ENCODE assay signal across 1 cellular context in genomic region chr17:47275245-47275984, GRCh38.
TF ChIP-seq lines count a peak whose summit lies in the region.

No MANE protein-coding gene starts in this region.

TF ChIP-seq in HEK293, 187 proteins besides CTCF, POLR2A, EP300 and RAD21 (continued from another document):
- TF ChIP-seq WT1 (tag by site-specific recombination; IDR thresholded peaks at IDR 0.05) (peak; percentile 86), AEBP2 (tag by site-specific recombination; IDR thresholded peaks at IDR 0.05; ENCODE audit: borderline replicate concordance) (no peak), GLIS2 (tag by site-specific recombination; IDR thresholded peaks at IDR 0.05) (peak; percentile 39; the same call in 1 of the 2 replicates), ZSCAN4 (tag by site-specific recombination; IDR thresholded peaks at IDR 0.05) (no peak), ZNF692 (tag by site-specific recombination; IDR thresholded peaks at IDR 0.05) (0 out of 2 replicates have a peak, but pooled peaks have one; percentile 27), ZBTB17 (tag by site-specific recombination; IDR thresholded peaks at IDR 0.05) (peak; percentile 65), SCRT1 (tag by site-specific recombination; IDR thresholded peaks at IDR 0.05; ENCODE audit: borderline replicate concordance) (peak; percentile 72; the same call in 1 of the 2 replicates), TRIM28 (IDR thresholded peaks at IDR 0.05; ENCODE audit: borderline replicate concordance, low read length) (0 out of 2 replicates have a peak, but pooled peaks have one; percentile 45), ZSCAN16 (tag by site-specific recombination; IDR thresholded peaks at IDR 0.05) (no peak), ZFHX2 (tag by site-specific recombination; conservative IDR thresholded peaks at IDR 0.05) (0 out of 2 replicates have a peak, but pooled peaks have one; percentile 4), ZNF423 (tag by site-specific recombination; IDR thresholded peaks at IDR 0.05) (no peak), ZNF660 (tag by site-specific recombination; IDR thresholded peaks at IDR 0.05) (no peak), ZSCAN23 (tag by site-specific recombination; IDR thresholded peaks at IDR 0.05) (no peak), ZNF544 (tag by site-specific recombination; IDR thresholded peaks at IDR 0.05) (no peak), ZNF843 (tag by site-specific recombination; IDR thresholded peaks at IDR 0.05) (no peak), ZNF341 (tag by site-specific recombination; IDR thresholded peaks at IDR 0.05; ENCODE audit: low read depth) (peak; percentile 86), SCRT2 (tag by site-specific recombination; IDR thresholded peaks at IDR 0.05) (peak; percentile 85), MZF1 (tag by site-specific recombination; IDR thresholded peaks at IDR 0.05; ENCODE audit: borderline replicate concordance) (no peak), ZNF18 (tag by site-specific recombination; IDR thresholded peaks at IDR 0.05) (no peak), ZNF394 (tag by site-specific recombination; IDR thresholded peaks at IDR 0.05; ENCODE audit: borderline replicate concordance) (no peak), ZNF549 (tag by site-specific recombination; IDR thresholded peaks at IDR 0.05) (no peak), ZNF488 (tag by site-specific recombination; IDR thresholded peaks at IDR 0.05) (no peak), ZNF529 (tag by site-specific recombination; IDR thresholded peaks at IDR 0.05; ENCODE audit: insufficient replicate concordance) (no peak), ZNF133 (tag by site-specific recombination; IDR thresholded peaks at IDR 0.05) (peak; percentile 26; the same call in 1 of the 2 replicates), BCL11A (tag by site-specific recombination; IDR thresholded peaks at IDR 0.05; ENCODE audit: low read depth) (no peak), ZSCAN30 (tag by site-specific recombination; IDR thresholded peaks at IDR 0.05) (no peak), OSR2 (tag by site-specific recombination; IDR thresholded peaks at IDR 0.05) (0 out of 2 replicates have a peak, but pooled peaks have one; percentile 29), ZNF175 (tag by site-specific recombination; IDR thresholded peaks at IDR 0.05) (no peak), ZNF114 (tag by site-specific recombination; IDR thresholded peaks at IDR 0.05) (no peak), ZNF23 (tag by site-specific recombination; IDR thresholded peaks at IDR 0.05; ENCODE audit: borderline replicate concordance) (no peak), ZFP41 (tag by site-specific recombination; IDR thresholded peaks at IDR 0.05; ENCODE audit: borderline replicate concordance) (no peak), ZNF518A (tag by site-specific recombination; conservative IDR thresholded peaks at IDR 0.05; ENCODE audit: low read depth) (peak; percentile 36; the same call in 1 of the 2 replicates), ZBTB11 (tag by site-specific recombination; conservative IDR thresholded peaks at IDR 0.05; ENCODE audit: low read depth) (no peak), FEZF1 (tag by site-specific recombination; IDR thresholded peaks at IDR 0.05) (peak; percentile 59), ZNF585B (tag by site-specific recombination; IDR thresholded peaks at IDR 0.05) (no peak), KLF17 (tag by site-specific recombination; IDR thresholded peaks at IDR 0.05) (0 out of 2 replicates have a peak, but pooled peaks have one; percentile 23), ZNF280D (tag by site-specific recombination; IDR thresholded peaks at IDR 0.05) (no peak), ZNF704 (tag by site-specific recombination; IDR thresholded peaks at IDR 0.05) (no peak), ZNF366 (tag by site-specific recombination; conservative IDR thresholded peaks at IDR 0.05) (peak; percentile 43; the same call in 1 of the 2 replicates)
